In genomic region chr2:105773568-105773967, GRCh38 we compare ENCODE assay signal across 1 cellular context.
TF ChIP-seq lines count a peak whose summit lies in the region.

No MANE protein-coding gene starts in this region.

TF ChIP-seq in WTC11, 78 proteins besides CTCF, POLR2A, EP300 and RAD21 (continued from another document):
- no peak for TF ChIP-seq ZNF281 (CRISPR knock-in tag; IDR thresholded peaks at IDR 0.05)
- TF ChIP-seq ZSCAN18 (CRISPR knock-in tag; IDR thresholded peaks at IDR 0.05): no peak
